ENCODE assay signal across 15 cellular contexts in the genomic region with DNA sequence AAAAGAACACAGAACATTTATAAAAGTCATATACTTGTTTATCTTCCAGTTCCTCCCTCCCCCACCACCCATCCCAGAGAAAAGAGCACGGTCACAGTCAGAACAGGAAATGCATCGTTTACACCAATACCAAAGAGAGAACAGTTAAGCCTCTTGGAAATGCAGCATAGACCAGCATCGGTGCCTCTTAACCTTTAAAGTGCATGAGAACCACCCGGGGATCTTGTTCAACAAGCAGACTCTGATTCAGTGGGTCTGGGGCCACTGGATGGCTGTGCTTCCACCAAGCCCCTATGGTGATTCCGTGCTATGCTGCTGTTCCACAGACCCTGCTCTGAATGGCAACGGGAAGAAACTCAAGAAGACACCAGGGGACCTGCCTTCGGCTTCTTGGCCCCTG. TPM values are rescaled to one million over a fixed set of nuclear protein-coding genes. Genes with fewer than 3 reads are reported as not detected.
DNase-seq lines count a peak whose midpoint lies in the region; ATAC-seq and TF ChIP-seq lines count a peak whose summit lies in the region.
"Had no signal": no experiment of that assay in that cellular context is flagged by ENCODE, and none has a peak within 500 bp of the region (broad histone marks: within the 10 kb centered on the region; RNA-seq: fewer than 3 reads in every experiment).

No MANE protein-coding gene starts in this region.

- ATAC-seq in activated CD4-positive, alpha-beta T cell treated with anti-CD3 and anti-CD28 coated beads for 36 hours = peak; percentile 47
- no peak for ATAC-seq in GM21381 (IDR thresholded peaks at IDR 0.05; ENCODE audit: unreplicated experiment)
- ATAC-seq: left colon had no signal

- POLR2A ChIA-PET in activated CD4-positive, alpha-beta T cell treated with anti-CD3 and anti-CD28 coated beads for 36 hours (lab: Charles Lee) = no interaction called here

- H3K9me3 Mint-ChIP-seq in activated CD4-positive, alpha-beta T cell treated with anti-CD3 and anti-CD28 coated beads for 36 hours (ENCODE audit: low read depth) = no peaks in the 10 kb centered on the region
- H3K9me3 Mint-ChIP-seq in neural crest cell (no peaks in the 10 kb centered on the region), chondrocyte (ENCODE audit: low read depth) (no peaks in the 10 kb centered on the region)
- H3K9me3 Mint-ChIP-seq: activated CD4-positive, alpha-beta memory T cell treated with anti-CD3 and anti-CD28 coated beads for 36 hours had no signal

- H3K27ac ChIP-seq in HUES6 (ENCODE audit: low read depth, low read length) (no peak overlapping the region; the same call in 1 of the 2 replicates), epithelial cell of prostate (peak overlapping the region; percentile 38)
- H3K27ac ChIP-seq: neutrophil, thyroid gland had no signal

- peak overlapping the region; percentile 52 for H3K27ac Mint-ChIP-seq in activated CD4-positive, alpha-beta T cell treated with anti-CD3 and anti-CD28 coated beads for 36 hours
- H3K27ac Mint-ChIP-seq in neural crest cell (ENCODE audit: unreplicated experiment) (peak overlapping the region; percentile 14), chondrocyte (ENCODE audit: unreplicated experiment) (no peak overlapping the region)
- H3K27ac Mint-ChIP-seq: activated CD4-positive, alpha-beta memory T cell treated with anti-CD3 and anti-CD28 coated beads for 36 hours had no signal

- no peaks in the 10 kb centered on the region for H3K9me3 ChIP-seq in HUES6 (ENCODE audit: control insufficient read depth, insufficient read depth, low read depth, low read length)
- H3K9me3 ChIP-seq: adrenal gland, neutrophil, spleen, thyroid gland had no signal

- peaks cover 6% of the 10 kb centered on the region for H3K36me3 Mint-ChIP-seq in activated CD4-positive, alpha-beta T cell treated with anti-CD3 and anti-CD28 coated beads for 36 hours (ENCODE audit: low read depth)
- peaks cover 12% of the 10 kb centered on the region for H3K36me3 Mint-ChIP-seq in neural crest cell (ENCODE audit: low read depth)
- peaks cover 8% of the 10 kb centered on the region for H3K36me3 Mint-ChIP-seq in chondrocyte (ENCODE audit: low read depth)

- CTCF ChIA-PET in activated CD4-positive, alpha-beta T cell treated with anti-CD3 and anti-CD28 coated beads for 36 hours (lab: Charles Lee) = no interaction called here

- H3K4me1 ChIP-seq in HUES6 (ENCODE audit: control insufficient read depth, insufficient read depth, low read length) = peaks cover 26% of the 10 kb centered on the region
- H3K4me1 ChIP-seq: adrenal gland, thyroid gland had no signal

- H3K36me3 ChIP-seq in HUES6 (ENCODE audit: control insufficient read depth, insufficient read depth, low read length) = peaks cover 5% of the 10 kb centered on the region; the same call in 1 of the 2 replicates
- H3K36me3 ChIP-seq: adrenal gland, neutrophil, thyroid gland had no signal

- no peak for TF ChIP-seq CTCF in neural crest cell (conservative IDR thresholded peaks at IDR 0.05)
- no peak for TF ChIP-seq CTCF in chondrocyte (IDR thresholded peaks at IDR 0.05)

- H3K4me3 ChIP-seq in HUES6 (ENCODE audit: low read depth, low read length) = peak overlapping the region; percentile 13
- H3K4me3 ChIP-seq: adrenal gland, thyroid gland had no signal

- intact Hi-C loops in activated CD4-positive, alpha-beta T cell treated with anti-CD3 and anti-CD28 coated beads for 36 hours (cut with DNase I, micrococcal nuclease) = no loop called here

- H3K27me3 ChIP-seq in HUES6 (ENCODE audit: control insufficient read depth, insufficient read depth, low read length) = peaks cover 17% of the 10 kb centered on the region
- H3K27me3 ChIP-seq: adrenal gland, spleen, thyroid gland had no signal

- H3K27me3 Mint-ChIP-seq in activated CD4-positive, alpha-beta T cell treated with anti-CD3 and anti-CD28 coated beads for 36 hours = no peaks in the 10 kb centered on the region
- H3K27me3 Mint-ChIP-seq in neural crest cell (ENCODE audit: low read depth) (no peaks in the 10 kb centered on the region), chondrocyte (ENCODE audit: low read depth) (no peaks in the 10 kb centered on the region)
- H3K27me3 Mint-ChIP-seq: activated CD4-positive, alpha-beta memory T cell treated with anti-CD3 and anti-CD28 coated beads for 36 hours had no signal

- no peak overlapping the region for H3K9ac ChIP-seq in HUES6 (ENCODE audit: low read length)

- no peak for DNase-seq in activated CD4-positive, alpha-beta T cell treated with anti-CD3 and anti-CD28 coated beads for 36 hours
- no peak for DNase-seq in activated CD4-positive, alpha-beta T cell treated with anti-CD3 and anti-CD28 coated beads for 1 hour
- DNase-seq in epithelial cell of prostate (ENCODE audit: low read depth, low spot score) (no peak), neural crest cell (ENCODE audit: low read depth, low spot score) (no peak), SIG-M5 (lab: John Stamatoyannopoulos, UW) (no peak), chondrocyte (ENCODE audit: low spot score) (no peak)
- DNase-seq: adrenal gland, left colon, NCI-H510A treated with DMSO at 0.1 percent for 48 hours, spleen, thyroid gland had no signal

- H3K4me1 Mint-ChIP-seq in activated CD4-positive, alpha-beta T cell treated with anti-CD3 and anti-CD28 coated beads for 36 hours = peaks cover 17% of the 10 kb centered on the region
- H3K4me1 Mint-ChIP-seq in neural crest cell (peaks cover 11% of the 10 kb centered on the region), chondrocyte (ENCODE audit: low read depth) (peaks cover 11% of the 10 kb centered on the region)

- peak overlapping the region; percentile 50 for H3K4me3 Mint-ChIP-seq in activated CD4-positive, alpha-beta T cell treated with anti-CD3 and anti-CD28 coated beads for 36 hours
- H3K4me3 Mint-ChIP-seq in neural crest cell = no peak overlapping the region
- no peak overlapping the region for H3K4me3 Mint-ChIP-seq in chondrocyte (ENCODE audit: unreplicated experiment)
- H3K4me3 Mint-ChIP-seq: activated CD4-positive, alpha-beta memory T cell treated with anti-CD3 and anti-CD28 coated beads for 36 hours had no signal

RNA-seq across cellular contexts. Expression of a gene that starts 19.2 kb away (rescaled TPM):
- 10 to 100 TPM; 14.5 to 14.9 TPM for total RNA-seq in activated CD4-positive, alpha-beta T cell treated with anti-CD3 and anti-CD28 coated beads for 36 hours
- total RNA-seq in neural crest cell = 15.1 and 16.0 TPM in 2 replicates
- total RNA-seq in chondrocyte = 17.2 to 20.2 TPM (median 19.7 TPM) in 3 replicates

RNA-seq across cellular contexts. Expression of a gene that starts 41.9 kb away (rescaled TPM):
- 10 to 100 TPM; 16.2 to 16.9 TPM for total RNA-seq in activated CD4-positive, alpha-beta T cell treated with anti-CD3 and anti-CD28 coated beads for 36 hours
- total RNA-seq in neural crest cell (19.2 and 19.5 TPM in 2 replicates), chondrocyte (14.0 to 20.4 TPM (median 15.5 TPM) in 3 replicates)

RNA-seq across cellular contexts. Expression of a gene that starts 42.2 kb away (rescaled TPM):
- 10 to 100 TPM; 13.6 to 16.2 TPM for total RNA-seq in activated CD4-positive, alpha-beta T cell treated with anti-CD3 and anti-CD28 coated beads for 36 hours
- total RNA-seq in neural crest cell (19.7 and 20.9 TPM in 2 replicates), chondrocyte (24.9 to 36.5 TPM (median 27.1 TPM) in 3 replicates)
